Comparison of ENCODE assay signal across 8 cellular contexts in genomic region chr9:133532937-133533668, GRCh38. TPM values are rescaled to one million over a fixed set of nuclear protein-coding genes. Genes with fewer than 3 reads are reported as not detected.
DNase-seq lines count a peak whose midpoint lies in the region; ATAC-seq lines count a peak whose summit lies in the region.

No MANE protein-coding gene starts in this region.

- H3K4me1 Mint-ChIP-seq in immature natural killer cell: no peaks in the 10 kb centered on the region

- no peak overlapping the region for H3K27ac Mint-ChIP-seq in immature natural killer cell

- ATAC-seq in GM19452 (IDR thresholded peaks at IDR 0.05; ENCODE audit: unreplicated experiment) (no peak), HG03432 (IDR thresholded peaks at IDR 0.05; ENCODE audit: unreplicated experiment) (no peak)

- H3K4me3 Mint-ChIP-seq in immature natural killer cell: no peak overlapping the region

- no peaks in the 10 kb centered on the region for H3K9me3 Mint-ChIP-seq in immature natural killer cell

- DNase-seq in ELF-1 (ENCODE audit: low read depth, low spot score) (peak; percentile 91), NAMALWA (ENCODE audit: low spot score) (peak; percentile 86), T-helper 1 cell (peak in 4 of 5 donors; percentile 33 to 60 (median 42)), amygdala (lab: John Stamatoyannopoulos, UW) (peak in 36 of 56 donors; percentile 5 to 74 (median 49)), immature natural killer cell (peak; percentile 33 to 38 (median 36))
- peak; percentile 64 for DNase-seq in stimulated activated CD4-positive, alpha-beta T cell treated with anti-CD3 and anti-CD28 coated beads, Interleukin-2, amount 100 ng/mL, for 4 hours (ENCODE audit: low read depth)

- no peaks in the 10 kb centered on the region for H3K36me3 Mint-ChIP-seq in immature natural killer cell

- peaks cover 2 to 6% (median 4%) of the 10 kb centered on the region in 3 donors for H3K27me3 Mint-ChIP-seq in immature natural killer cell (ENCODE audit: low read depth in 3 of 3)

RNA-seq across cellular contexts. Expression of gene ADAMTSL2, which starts 1.4 kb away (rescaled TPM):
- polyA plus RNA-seq in immature natural killer cell: not detected

RNA-seq across cellular contexts. Expression of gene MYMK, which starts 8.3 kb away (rescaled TPM):
- not detected for polyA plus RNA-seq in immature natural killer cell

RNA-seq across cellular contexts. Expression of gene SLC2A6, which starts 54.2 kb away (rescaled TPM):
- polyA plus RNA-seq in immature natural killer cell: 1 to 10 TPM; 4.4 to 8.0 (median 4.6) TPM

Comparison
In these comparisons a context has a peak if more than half of its experiments do, and no peak if none do; other contexts are left out.
1. DNase-seq: peak in every context shown above with its lines; median percentile 91 in ELF-1; 86 in NAMALWA; 64 in stimulated activated CD4-positive, alpha-beta T cell treated with anti-CD3 and anti-CD28 coated beads, Interleukin-2, amount 100 ng/mL, for 4 hours; 49 in amygdala; 42 in T-helper 1 cell; 36 in immature natural killer cell.